9 cellular contexts compared by ENCODE assay signal in the genomic region with DNA sequence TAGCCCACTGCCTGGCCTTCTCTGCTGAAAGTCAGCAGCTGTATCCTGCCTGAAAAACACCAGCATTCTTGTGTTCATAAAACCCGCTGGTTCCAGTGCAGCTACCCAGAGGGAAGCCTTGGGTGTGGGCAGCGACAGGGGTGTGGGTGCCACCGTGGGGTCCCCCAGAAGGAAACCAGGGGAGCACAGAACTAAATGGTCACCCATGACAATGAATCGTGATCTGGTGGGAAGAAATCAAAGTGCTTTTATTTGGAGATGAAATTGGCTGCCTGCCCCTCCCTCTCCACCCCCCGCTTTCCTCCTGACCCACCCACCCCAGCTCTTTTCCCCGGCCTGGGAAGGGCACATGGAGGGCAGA. TPM values are rescaled to one million over a fixed set of nuclear protein-coding genes. Genes with fewer than 3 reads are reported as not detected.
A peak's percentile ranks its signal among the peaks of the same experiment; 100 is the strongest.
DNase-seq lines count a peak whose midpoint lies in the region; ATAC-seq and TF ChIP-seq lines count a peak whose summit lies in the region.
"Had no signal": no experiment of that assay in that cellular context is flagged by ENCODE, and none has a peak within 500 bp of the region (broad histone marks: within the 10 kb centered on the region; RNA-seq: fewer than 3 reads in every experiment).

No MANE protein-coding gene starts in this region.

- peak overlapping the region; percentile 58 to 91 (median 71) for H3K4me3 Mint-ChIP-seq in CD4-positive, CD25-positive, alpha-beta regulatory T cell

- CTCF ChIA-PET in OCI-LY7 (lab: Charles Lee; ENCODE audit: unreplicated experiment): no interaction called here

- POLR2A ChIA-PET in OCI-LY7 (lab: Charles Lee): no interaction called here

- H3K27ac Mint-ChIP-seq in CD4-positive, CD25-positive, alpha-beta regulatory T cell: peak overlapping the region; percentile 9 to 94 (median 32)

- H3K4me2 ChIP-seq in osteoblast (ENCODE audit: insufficient read depth, low read length) (peak overlapping the region; percentile 81), OCI-LY7 (ENCODE audit: low read length) (no peak overlapping the region)

- no peak overlapping the region for H2AFZ ChIP-seq in osteoblast (ENCODE audit: low read length)
- no peak overlapping the region for H2AFZ ChIP-seq in OCI-LY7 (ENCODE audit: low read length)

- peaks cover 30% of the 10 kb centered on the region for H3K36me3 ChIP-seq in CD4-positive, CD25-positive, alpha-beta regulatory T cell (ENCODE audit: control insufficient read depth, insufficient read depth, low read length)
- H3K36me3 ChIP-seq in osteoblast (ENCODE audit: insufficient read depth, low read length) (no peaks in the 10 kb centered on the region), OCI-LY7 (ENCODE audit: insufficient read depth, low read length) (no peaks in the 10 kb centered on the region)

- H3K9me3 Mint-ChIP-seq in CD4-positive, CD25-positive, alpha-beta regulatory T cell: peaks cover 0 to 6% (median 0%) of the 10 kb centered on the region in 7 donors

- no peak for TF ChIP-seq CTCF in osteoblast (IDR thresholded peaks at IDR 0.05; ENCODE audit: extremely low read depth, low read depth, low read length)
- TF ChIP-seq CTCF in OCI-LY7 (conservative IDR thresholded peaks at IDR 0.05; ENCODE audit: low read length): no peak

- no peaks in the 10 kb centered on the region for H3K27me3 ChIP-seq in CD4-positive, CD25-positive, alpha-beta regulatory T cell (ENCODE audit: control insufficient read depth, insufficient read depth, low read length)
- no peaks in the 10 kb centered on the region for H3K27me3 ChIP-seq in osteoblast (ENCODE audit: insufficient read depth, low read length)

- H4K20me1 ChIP-seq in osteoblast (ENCODE audit: insufficient read depth, low read length) (peaks cover 15% of the 10 kb centered on the region), OCI-LY7 (ENCODE audit: insufficient read depth, low read length) (no peaks in the 10 kb centered on the region)

- peak overlapping the region; percentile 65 for H3K4me3 ChIP-seq in CD4-positive, CD25-positive, alpha-beta regulatory T cell (ENCODE audit: low read depth, low read length)
- H3K4me3 ChIP-seq in osteoblast (ENCODE audit: insufficient read depth, low read length) (peak overlapping the region; percentile 44), OCI-LY7 (ENCODE audit: low read depth, low read length, poor library complexity, severe bottlenecking) (no peak overlapping the region)

- no TSS peak for BruUV-seq in OCI-LY7 (replicated peaks; lab: Mats Ljungman, UMichigan)

- peak overlapping the region; percentile 64 for H3K27ac ChIP-seq in CD4-positive, CD25-positive, alpha-beta regulatory T cell (ENCODE audit: insufficient read depth, low read length, poor library complexity, severe bottlenecking)
- H3K27ac ChIP-seq in osteoblast (ENCODE audit: low read depth, low read length) (peak overlapping the region; percentile 96), OCI-LY7 (ENCODE audit: low read depth, low read length, poor library complexity, severe bottlenecking) (no peak overlapping the region)

- H3K4me1 ChIP-seq in CD4-positive, CD25-positive, alpha-beta regulatory T cell (ENCODE audit: control insufficient read depth, insufficient read depth, low read length, poor library complexity, severe bottlenecking): peaks cover 78% of the 10 kb centered on the region
- H3K4me1 ChIP-seq in osteoblast (ENCODE audit: insufficient read depth, low read length): peaks cover 29% of the 10 kb centered on the region
- H3K4me1 ChIP-seq in OCI-LY7 (ENCODE audit: insufficient read depth, low read length, poor library complexity, severe bottlenecking): peaks cover 9% of the 10 kb centered on the region

- DNase-seq in CD4-positive, CD25-positive, alpha-beta regulatory T cell: no peak
- DNase-seq in RPMI7951 (ENCODE audit: low read depth): peak; percentile 65
- DNase-seq in fibroblast of gingiva (ENCODE audit: low read depth): peak; percentile 34
- DNase-seq in osteoblast (ENCODE audit: insufficient read length, low spot score, missing footprints): peak; percentile 94
- DNase-seq in stimulated activated CD4-positive, alpha-beta T cell treated with anti-CD3 and anti-CD28 coated beads, Interleukin-15, amount 100 ng/mL, for 24 hours: no peak
- no peak for DNase-seq in T-helper 9 cell
- no peak for DNase-seq in OCI-LY7 (ENCODE audit: low spot score)
- DNase-seq in NCI-H446 (lab: John Stamatoyannopoulos, UW): no peak
- DNase-seq: occipital lobe had no signal

- H3K27me3 Mint-ChIP-seq in CD4-positive, CD25-positive, alpha-beta regulatory T cell: peaks cover 6% of the 10 kb centered on the region

- no peaks in the 10 kb centered on the region for H3K9me2 ChIP-seq in OCI-LY7 (ENCODE audit: insufficient read depth, low read length)

- H3K4me1 Mint-ChIP-seq in CD4-positive, CD25-positive, alpha-beta regulatory T cell: peaks cover 20 to 86% (median 45%) of the 10 kb centered on the region in 4 donors

- peaks cover 24% of the 10 kb centered on the region for H3K36me3 Mint-ChIP-seq in CD4-positive, CD25-positive, alpha-beta regulatory T cell

- H3K79me2 ChIP-seq in osteoblast (ENCODE audit: insufficient read depth, low read length) (peaks cover 76% of the 10 kb centered on the region), OCI-LY7 (ENCODE audit: insufficient read depth, low read depth, low read length) (no peaks in the 10 kb centered on the region)

- no peak for ATAC-seq in CD4-positive, CD25-positive, alpha-beta regulatory T cell (ENCODE audit: low read depth in 2 of 2)

- H3K9me3 ChIP-seq in CD4-positive, CD25-positive, alpha-beta regulatory T cell (ENCODE audit: control insufficient read depth in 2 of 2, low read length in 2 of 2): no peaks in the 10 kb centered on the region
- H3K9me3 ChIP-seq in osteoblast (ENCODE audit: low read depth, low read length) (no peaks in the 10 kb centered on the region), OCI-LY7 (ENCODE audit: low read length) (no peaks in the 10 kb centered on the region)

- intact Hi-C loops in OCI-LY7 (cut with micrococcal nuclease; ENCODE audit: unreplicated experiment): no loop called here

RNA-seq across cellular contexts. Expression of gene RASA3, which starts 13.7 kb away (rescaled TPM):
- total RNA-seq in CD4-positive, CD25-positive, alpha-beta regulatory T cell: 265 TPM
- polyA plus RNA-seq in CD4-positive, CD25-positive, alpha-beta regulatory T cell: 100 to 1,000 TPM in 1 of 4 donors, 10 to 100 TPM in 3; 93.8 to 116 (median 99.6) TPM
- total RNA-seq in RPMI7951 (2014; rRNA removed; shearing (Covaris generic)): 22.8 and 24.4 TPM in 2 replicates
- total RNA-seq in osteoblast (40.7 and 41.3 TPM in 2 replicates), OCI-LY7 (2022) (15.0 and 17.9 TPM in 2 replicates)
- 3.6 and 4.4 TPM in 2 replicates for total RNA-seq in OCI-LY7 (2014; rRNA removed; shearing (Covaris generic))

Comparison
In these comparisons a context has a peak if more than half of its experiments do, and no peak if none do; other contexts are left out.
1. DNase-seq: peak in RPMI7951 (single experiment), fibroblast of gingiva (single experiment) and osteoblast (single experiment); none in CD4-positive, CD25-positive, alpha-beta regulatory T cell (0 of 3), stimulated activated CD4-positive, alpha-beta T cell treated with anti-CD3 and anti-CD28 coated beads, Interleukin-15, amount 100 ng/mL, for 24 hours (single experiment), T-helper 9 cell (single experiment), OCI-LY7 (single experiment) and NCI-H446 (0 of 2).